23 cellular contexts compared by ENCODE assay signal in the genomic region with DNA sequence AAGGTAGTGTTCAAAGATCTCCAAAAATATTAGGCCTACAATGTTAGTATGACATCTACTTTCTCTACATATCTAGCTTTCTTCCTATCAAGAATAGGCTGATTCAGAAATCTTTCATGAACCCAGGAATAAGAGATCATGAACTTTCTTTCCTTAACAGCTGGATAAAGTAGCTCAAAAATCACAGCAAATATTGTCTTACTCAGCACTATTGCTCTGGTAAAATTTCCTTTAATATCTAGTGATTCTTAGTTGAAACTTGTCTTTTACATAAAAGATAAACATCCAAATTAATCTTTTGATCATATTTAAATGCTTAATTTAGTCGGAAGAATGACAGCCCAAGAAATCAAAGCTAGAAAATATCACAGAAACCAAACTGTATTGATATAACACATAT.
DNase-seq lines count a peak whose midpoint lies in the region; ATAC-seq, FAIRE-seq and TF ChIP-seq lines count a peak whose summit lies in the region.
"Had no signal": no experiment of that assay in that cellular context is flagged by ENCODE, and none has a peak within 500 bp of the region (broad histone marks: within the 10 kb centered on the region; RNA-seq: fewer than 3 reads in every experiment).

No MANE protein-coding gene starts in this region.

- no peak overlapping the region for H3K18ac ChIP-seq in IMR-90 (ENCODE audit: low read depth, low read length)

- no peak overlapping the region for H3K4me3 Mint-ChIP-seq in chondrocyte (ENCODE audit: unreplicated experiment)
- H3K4me3 Mint-ChIP-seq in mesothelial cell of epicardium = no peak overlapping the region
- H3K4me3 Mint-ChIP-seq in progenitor cell of endocrine pancreas (ENCODE audit: low read depth) = no peak overlapping the region
- H3K4me3 Mint-ChIP-seq: CD14-positive monocyte; CD4-positive, alpha-beta memory T cell; CD4-positive, CD25-positive, alpha-beta regulatory T cell; CD8-positive, alpha-beta memory T cell had no signal

- H3K27ac Mint-ChIP-seq in chondrocyte (ENCODE audit: unreplicated experiment) (peak overlapping the region; percentile 3), mesothelial cell of epicardium (peak overlapping the region; percentile 16), progenitor cell of endocrine pancreas (no peak overlapping the region)
- no peak overlapping the region for H3K27ac Mint-ChIP-seq in activated naive CD4-positive, alpha-beta T cell treated with anti-CD3 and anti-CD28 coated beads, Interleukin-2, amount 50 U/mL, for 72 hours
- H3K27ac Mint-ChIP-seq: CD14-positive monocyte; CD4-positive, alpha-beta memory T cell; CD4-positive, CD25-positive, alpha-beta regulatory T cell; CD8-positive, alpha-beta memory T cell had no signal

- WGBS in HepG2 (ENCODE audit: low lambda C conversion rate) = 74% methylated on average over 1 of the region's 1 CpG
- WGBS in right lobe of liver (ENCODE audit: insufficient coverage, low coverage, low lambda C conversion rate, missing lambda C conversion rate) = 80% methylated on average over 1 of the region's 1 CpG
- WGBS in IMR-90 (ENCODE audit: extremely low coverage in 2 of 2, insufficient read length in 1 of 2), 2 experiments = no CpG with 5 or more reads among the region's 1 CpG

- H4K91ac ChIP-seq in IMR-90 (ENCODE audit: insufficient read depth, low read depth, low read length) = no peak overlapping the region

- no peak overlapping the region for H2BK20ac ChIP-seq in IMR-90 (ENCODE audit: low read depth, low read length)

- H4K8ac ChIP-seq in IMR-90 (ENCODE audit: low read depth in 2 of 2, low read length in 2 of 2) = no peak overlapping the region

- no peak overlapping the region for H3K4ac ChIP-seq in IMR-90 (ENCODE audit: low read depth, low read length)

- H3K4me1 ChIP-seq in HepG2 (ENCODE audit: insufficient read depth, low read length) (no peaks in the 10 kb centered on the region), right lobe of liver (no peaks in the 10 kb centered on the region), IMR-90 (ENCODE audit: control insufficient read depth, insufficient read depth, low read length) (no peaks in the 10 kb centered on the region), OCI-LY7 (ENCODE audit: insufficient read depth, low read length, poor library complexity, severe bottlenecking) (no peaks in the 10 kb centered on the region)
- H3K4me1 ChIP-seq: BE2C, BLaER1 had no signal

- TF ChIP-seq EP300 in HepG2 (IDR thresholded peaks at IDR 0.05; ENCODE audit: low read depth in 2 of 2, low read length in 2 of 2) = no peak
- no peak for TF ChIP-seq EP300 in HepG2 (CRISPR knock-in tag; IDR thresholded peaks at IDR 0.05; ENCODE audit: borderline replicate concordance)

- H2AK9ac ChIP-seq in IMR-90 (replicated peaks; ENCODE audit: low read depth, low read length, poor library complexity) = no peak overlapping the region

- H2AFZ ChIP-seq in HepG2 (ENCODE audit: low read length) = no peak overlapping the region
- no peak overlapping the region for H2AFZ ChIP-seq in IMR-90 (replicated peaks; ENCODE audit: low read length, poor library complexity)
- no peak overlapping the region for H2AFZ ChIP-seq in OCI-LY7 (ENCODE audit: low read length)

- TF ChIP-seq CTCF in HepG2 (CRISPR knock-in tag; IDR thresholded peaks at IDR 0.05) (no peak), right lobe of liver (IDR thresholded peaks at IDR 0.05) (no peak), IMR-90 (conservative IDR thresholded peaks at IDR 0.05; ENCODE audit: low read depth, low read length) (no peak), chondrocyte (IDR thresholded peaks at IDR 0.05) (no peak), mesothelial cell of epicardium (IDR thresholded peaks at IDR 0.05; ENCODE audit: unreplicated experiment) (no peak), progenitor cell of endocrine pancreas (IDR thresholded peaks at IDR 0.05; ENCODE audit: unreplicated experiment) (no peak), OCI-LY7 (conservative IDR thresholded peaks at IDR 0.05; ENCODE audit: low read length) (no peak)

- no peaks in the 10 kb centered on the region for H3K27me3 Mint-ChIP-seq in chondrocyte (ENCODE audit: low read depth)
- H3K27me3 Mint-ChIP-seq in mesothelial cell of epicardium (ENCODE audit: low read depth) = no peaks in the 10 kb centered on the region
- H3K27me3 Mint-ChIP-seq in progenitor cell of endocrine pancreas = no peaks in the 10 kb centered on the region
- H3K27me3 Mint-ChIP-seq: CD4-positive, alpha-beta memory T cell; CD4-positive, CD25-positive, alpha-beta regulatory T cell; CD8-positive, alpha-beta memory T cell had no signal

- intact Hi-C loops in HepG2 (cut with micrococcal nuclease; ENCODE audit: unreplicated experiment) (no loop called here), right lobe of liver (cut with DNase I) (no loop called here), IMR-90 (cut with micrococcal nuclease) (no loop called here), OCI-LY7 (cut with micrococcal nuclease; ENCODE audit: unreplicated experiment) (no loop called here)

- no peak overlapping the region for H2BK120ac ChIP-seq in IMR-90 (ENCODE audit: low read depth, low read length)

- no peak overlapping the region for H3K4me2 ChIP-seq in HepG2 (ENCODE audit: low read depth, low read length)
- H3K4me2 ChIP-seq in IMR-90 (ENCODE audit: low read depth, low read length) = no peak overlapping the region
- no peak overlapping the region for H3K4me2 ChIP-seq in OCI-LY7 (ENCODE audit: low read length)
- H3K4me2 ChIP-seq: BLaER1 had no signal

- H4K5ac ChIP-seq in IMR-90 (ENCODE audit: low read depth, low read length) = no peak overlapping the region

- H2BK15ac ChIP-seq in IMR-90 (ENCODE audit: low read depth, low read length) = no peak overlapping the region

- no peak for FAIRE-seq in HepG2 (lab: Jason Lieb, UNC)
- FAIRE-seq: G401.6, GM12891, GM19239 had no signal

- POLR2A ChIA-PET in HepG2 (lab: Yijun Ruan, JAX) = no interaction called here
- POLR2A ChIA-PET in IMR-90 (lab: Charles Lee; ENCODE audit: unreplicated experiment) = interaction anchor here (0.5 kb wide), 1 partner anchor 65 kb away, joined by 3 read pairs; no protein-coding TSS in a partner anchor
- POLR2A ChIA-PET in OCI-LY7 (lab: Charles Lee) = interaction anchor here (0.7 to 1.1 kb wide), 4 partner anchors 40 to 278 kb away, joined by 3 to 4 read pairs (median 4); no protein-coding TSS in a partner anchor

- H3K36me3 Mint-ChIP-seq in chondrocyte (ENCODE audit: low read depth) = no peaks in the 10 kb centered on the region
- no peaks in the 10 kb centered on the region for H3K36me3 Mint-ChIP-seq in mesothelial cell of epicardium
- no peaks in the 10 kb centered on the region for H3K36me3 Mint-ChIP-seq in progenitor cell of endocrine pancreas (ENCODE audit: insufficient read depth)
- H3K36me3 Mint-ChIP-seq in activated naive CD4-positive, alpha-beta T cell treated with anti-CD3 and anti-CD28 coated beads, Interleukin-2, amount 50 U/mL, for 72 hours = no peaks in the 10 kb centered on the region
- H3K36me3 Mint-ChIP-seq: CD14-positive monocyte; CD4-positive, alpha-beta memory T cell; CD4-positive, CD25-positive, alpha-beta regulatory T cell; CD8-positive, alpha-beta memory T cell had no signal

- peaks cover 11% of the 10 kb centered on the region for H3K4me1 Mint-ChIP-seq in chondrocyte (ENCODE audit: low read depth)
- peaks cover 8% of the 10 kb centered on the region for H3K4me1 Mint-ChIP-seq in mesothelial cell of epicardium
- H3K4me1 Mint-ChIP-seq in progenitor cell of endocrine pancreas (ENCODE audit: low read depth) = peaks cover 2% of the 10 kb centered on the region
- H3K4me1 Mint-ChIP-seq: CD14-positive monocyte; CD4-positive, alpha-beta memory T cell; CD4-positive, CD25-positive, alpha-beta regulatory T cell; CD8-positive, alpha-beta memory T cell had no signal

- no peaks in the 10 kb centered on the region for H3K9me2 ChIP-seq in OCI-LY7 (ENCODE audit: insufficient read depth, low read length)

- H3K36me3 ChIP-seq in HepG2 (replicated peaks in 1 of 2; ENCODE audit: control insufficient read depth in 1 of 2, insufficient read depth in 2 of 2, low read length in 2 of 2) = no peaks in the 10 kb centered on the region
- no peaks in the 10 kb centered on the region for H3K36me3 ChIP-seq in right lobe of liver
- no peaks in the 10 kb centered on the region for H3K36me3 ChIP-seq in IMR-90 (ENCODE audit: control insufficient read depth, insufficient read depth, low read length)
- H3K36me3 ChIP-seq in OCI-LY7 (ENCODE audit: insufficient read depth, low read length) = no peaks in the 10 kb centered on the region
- H3K36me3 ChIP-seq: BE2C, BLaER1 had no signal

- H3K27me3 ChIP-seq in HepG2 (ENCODE audit: control insufficient read depth in 1 of 2, insufficient read depth in 2 of 2, low read length in 2 of 2) = no peaks in the 10 kb centered on the region
- H3K27me3 ChIP-seq in right lobe of liver = no peaks in the 10 kb centered on the region
- H3K27me3 ChIP-seq in IMR-90 (ENCODE audit: control insufficient read depth, insufficient read depth, low read length) = no peaks in the 10 kb centered on the region
- H3K27me3 ChIP-seq: BE2C, BLaER1 had no signal

- H3K14ac ChIP-seq in IMR-90 (replicated peaks; ENCODE audit: low read depth, low read length) = no peak overlapping the region

- CTCF ChIA-PET in HepG2 (lab: Yijun Ruan, JAX; ENCODE audit: low intra/inter-chr PET ratio, low total read pairs) = no interaction called here
- CTCF ChIA-PET in IMR-90 (lab: Yijun Ruan, JAX) = no interaction called here
- CTCF ChIA-PET in OCI-LY7 (lab: Charles Lee; ENCODE audit: unreplicated experiment) = no interaction called here

- DNase-seq in HepG2 (ENCODE audit: low spot score) (no peak), right lobe of liver (no peak), IMR-90 (no peak), chondrocyte (ENCODE audit: low spot score) (no peak), mesothelial cell of epicardium (ENCODE audit: low spot score in 2 of 2, unreplicated experiment in 2 of 2) (no peak), progenitor cell of endocrine pancreas (ENCODE audit: low spot score, unreplicated experiment) (no peak), OCI-LY7 (ENCODE audit: low spot score) (no peak)
- DNase-seq in activated naive CD4-positive, alpha-beta T cell treated with anti-CD3 and anti-CD28 coated beads, Interleukin-2, amount 50 U/mL, for 72 hours (ENCODE audit: low spot score in 2 of 2) = no peak
- DNase-seq: ACHN; BE2C; C1 segment of cervical spinal cord; CD4-positive, alpha-beta memory T cell; CD4-positive, CD25-positive, alpha-beta regulatory T cell; CD8-positive, alpha-beta memory T cell; COR-L47; DMS79 treated with DMSO at 0.1 percent for 48 hours; GF-D8 had no signal

- no peak for ATAC-seq in HepG2
- no peak for ATAC-seq in right lobe of liver
- ATAC-seq in IMR-90 (ENCODE audit: low read depth) = no peak
- no peak for ATAC-seq in activated naive CD4-positive, alpha-beta T cell treated with anti-CD3 and anti-CD28 coated beads, Interleukin-2, amount 50 U/mL, for 72 hours

- no peak overlapping the region for H2AK5ac ChIP-seq in IMR-90 (ENCODE audit: low read depth, low read length)

- no peak overlapping the region for H3K23ac ChIP-seq in IMR-90 (ENCODE audit: low read depth, low read length)

- H4K20me1 ChIP-seq in HepG2 (ENCODE audit: insufficient read depth, low read length) (no peaks in the 10 kb centered on the region), IMR-90 (ENCODE audit: insufficient read depth, low read length) (no peaks in the 10 kb centered on the region), OCI-LY7 (ENCODE audit: insufficient read depth, low read length) (no peaks in the 10 kb centered on the region)
- H4K20me1 ChIP-seq: BLaER1 had no signal

- TF ChIP-seq POLR2A in HepG2 (IDR thresholded peaks at IDR 0.05; ENCODE audit: insufficient read depth in 1 of 2, low read depth in 2 of 2, low read length in 2 of 2) = no peak
- TF ChIP-seq POLR2A in right lobe of liver (IDR thresholded peaks at IDR 0.05) = no peak
- TF ChIP-seq POLR2A in IMR-90 (IDR thresholded peaks at IDR 0.05; ENCODE audit: low read depth, low read length) = no peak

- no peaks in the 10 kb centered on the region for H3K9me3 Mint-ChIP-seq in chondrocyte (ENCODE audit: low read depth)
- peaks cover 4% of the 10 kb centered on the region for H3K9me3 Mint-ChIP-seq in mesothelial cell of epicardium
- H3K9me3 Mint-ChIP-seq in progenitor cell of endocrine pancreas (ENCODE audit: low read depth) = no peaks in the 10 kb centered on the region
- H3K9me3 Mint-ChIP-seq in activated naive CD4-positive, alpha-beta T cell treated with anti-CD3 and anti-CD28 coated beads, Interleukin-2, amount 50 U/mL, for 72 hours = peaks cover 12 to 14% of the 10 kb centered on the region in 2 donors

- no peak for TF ChIP-seq RAD21 in HepG2 (CRISPR knock-in tag; IDR thresholded peaks at IDR 0.05)
- no peak for TF ChIP-seq RAD21 in IMR-90 (IDR thresholded peaks at IDR 0.05; ENCODE audit: low read length)

- no peaks in the 10 kb centered on the region for H3K79me1 ChIP-seq in IMR-90 (ENCODE audit: low read depth in 1 of 2, low read length in 2 of 2)

- H3K56ac ChIP-seq in IMR-90 (ENCODE audit: extremely low read depth, insufficient read depth, low read length) = no peak overlapping the region

- no peaks in the 10 kb centered on the region for H3K9me3 ChIP-seq in HepG2 (ENCODE audit: low read length)
- H3K9me3 ChIP-seq in right lobe of liver = no peaks in the 10 kb centered on the region
- H3K9me3 ChIP-seq in IMR-90 (ENCODE audit: control insufficient read depth, insufficient read depth, low read length) = no peaks in the 10 kb centered on the region
- no peaks in the 10 kb centered on the region for H3K9me3 ChIP-seq in OCI-LY7 (ENCODE audit: low read length)
- H3K9me3 ChIP-seq: BE2C, BLaER1 had no signal

- H3K9me1 ChIP-seq in IMR-90 (ENCODE audit: insufficient read depth, low read length) = no peaks in the 10 kb centered on the region

- H3K9ac ChIP-seq in HepG2 (ENCODE audit: insufficient read depth, low read depth, low read length) = no peak overlapping the region
- no peak overlapping the region for H3K9ac ChIP-seq in IMR-90 (ENCODE audit: low read depth, low read length)
- H3K9ac ChIP-seq: BLaER1 had no signal

- no peak overlapping the region for H2BK5ac ChIP-seq in IMR-90 (ENCODE audit: low read depth, low read length, poor library complexity, severe bottlenecking)

- no TSS peak for BruUV-seq in HepG2 (replicated peaks; lab: Mats Ljungman, UMichigan)
- no TSS peak for BruUV-seq in IMR-90 (replicated peaks; lab: Mats Ljungman, UMichigan)
- BruUV-seq in OCI-LY7 (replicated peaks; lab: Mats Ljungman, UMichigan) = no TSS peak

- H3K79me2 ChIP-seq in HepG2 (ENCODE audit: insufficient read depth, low read length) (no peaks in the 10 kb centered on the region), OCI-LY7 (ENCODE audit: insufficient read depth, low read depth, low read length) (no peaks in the 10 kb centered on the region)

- in situ Hi-C loops in HepG2 (cut with HindIII; ENCODE audit: extremely low pct_ligation_motif_present, low pct_unique_long_range_greater_than_20kb) = no loop called here
- in situ Hi-C loops in IMR-90 (cut with MboI; ENCODE audit: low sequenced_read_pairs) = no loop called here

- H3K4me3 ChIP-seq in HepG2 (replicated peaks in 1 of 3; ENCODE audit: insufficient read depth in 1 of 3, low read depth in 2 of 3, low read length in 3 of 3) (no peak overlapping the region), right lobe of liver (no peak overlapping the region), IMR-90 (ENCODE audit: insufficient read depth, low read depth, low read length) (no peak overlapping the region), OCI-LY7 (ENCODE audit: low read depth, low read length, poor library complexity, severe bottlenecking) (no peak overlapping the region)
- H3K4me3 ChIP-seq: BLaER1 had no signal

- H3K27ac ChIP-seq in HepG2 (ENCODE audit: extremely low read length, insufficient read depth, low read length) (no peak overlapping the region), right lobe of liver (no peak overlapping the region), IMR-90 (ENCODE audit: insufficient read depth, low read length) (no peak overlapping the region), OCI-LY7 (ENCODE audit: low read depth, low read length, poor library complexity, severe bottlenecking) (no peak overlapping the region)
- H3K27ac ChIP-seq: 22Rv1, BLaER1 had no signal

- dilution Hi-C loops in IMR-90 (cut with HindIII; ENCODE audit: low sequenced_read_pairs, unreplicated experiment) = no loop called here

Comparison
In these comparisons a context has a peak if more than half of its experiments do, and no peak if none do; other contexts are left out.
1. H3K27ac Mint-ChIP-seq: peak in chondrocyte (single experiment) and mesothelial cell of epicardium (single experiment); none in progenitor cell of endocrine pancreas (single experiment) and activated naive CD4-positive, alpha-beta T cell treated with anti-CD3 and anti-CD28 coated beads, Interleukin-2, amount 50 U/mL, for 72 hours (0 of 2).